ENCODE assay signal across 22 cellular contexts in the genomic region with DNA sequence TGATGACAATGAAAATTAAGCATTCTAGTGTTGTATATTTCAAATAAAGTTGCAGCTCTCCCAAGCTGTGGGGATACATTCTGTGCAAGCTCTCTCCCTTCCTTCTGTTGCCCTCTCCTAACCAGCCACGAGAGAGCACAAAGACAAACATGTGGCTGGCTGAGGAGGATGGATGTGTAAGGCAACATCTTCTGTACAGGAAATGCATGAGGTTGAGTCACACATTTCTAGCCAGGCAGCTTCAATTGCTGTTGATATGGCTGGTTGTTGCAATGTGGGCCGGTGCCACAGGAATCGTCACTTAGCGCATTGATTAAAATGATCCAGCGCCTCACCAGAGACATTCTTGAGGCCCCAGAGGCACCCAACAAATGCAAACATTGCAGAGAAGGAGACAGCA.
DNase-seq lines count a peak whose midpoint lies in the region; FAIRE-seq and TF ChIP-seq lines count a peak whose summit lies in the region.
"Had no signal": no experiment of that assay in that cellular context is flagged by ENCODE, and none has a peak within 500 bp of the region (broad histone marks: within the 10 kb centered on the region; RNA-seq: fewer than 3 reads in every experiment).

No MANE protein-coding gene starts in this region.

- peaks cover 12% of the 10 kb centered on the region for H3K4me1 Mint-ChIP-seq in astrocyte (ENCODE audit: low read depth, unreplicated experiment)
- peaks cover 7% of the 10 kb centered on the region for H3K4me1 Mint-ChIP-seq in nephron progenitor cell
- H3K4me1 Mint-ChIP-seq: CD8-positive, alpha-beta memory T cell had no signal

- no peaks in the 10 kb centered on the region for H3K27me3 ChIP-seq in astrocyte (ENCODE audit: insufficient read depth, low read length)
- H3K27me3 ChIP-seq: BLaER1 treated with 17β-estradiol and CSF1 and Interleukin-3, amounts not matched to agents 10 nM and 100 nM had no signal

- no peaks in the 10 kb centered on the region for H3K79me2 ChIP-seq in astrocyte (ENCODE audit: insufficient read depth, low read length)

- no peak overlapping the region for H3K4me2 ChIP-seq in astrocyte (ENCODE audit: low read length)
- H3K4me2 ChIP-seq: BLaER1 treated with 17β-estradiol and CSF1 and Interleukin-3, amounts not matched to agents 10 nM and 100 nM had no signal

- no peak overlapping the region for H2AFZ ChIP-seq in astrocyte (ENCODE audit: low read depth, low read length)

- no peaks in the 10 kb centered on the region for H3K36me3 Mint-ChIP-seq in astrocyte (ENCODE audit: low read depth, unreplicated experiment)
- no peaks in the 10 kb centered on the region for H3K36me3 Mint-ChIP-seq in nephron progenitor cell (ENCODE audit: low read depth)
- H3K36me3 Mint-ChIP-seq: CD8-positive, alpha-beta memory T cell had no signal

- H3K36me3 ChIP-seq in astrocyte (ENCODE audit: insufficient read depth, low read length) = no peaks in the 10 kb centered on the region
- H3K36me3 ChIP-seq: BLaER1 treated with 17β-estradiol and CSF1 and Interleukin-3, amounts not matched to agents 10 nM and 100 nM had no signal

- no peaks in the 10 kb centered on the region for H3K4me1 ChIP-seq in astrocyte (ENCODE audit: insufficient read depth, low read length)

- peaks cover 4% of the 10 kb centered on the region for H3K9me3 ChIP-seq in astrocyte (ENCODE audit: insufficient read depth, low read depth, low read length)

- H3K27me3 Mint-ChIP-seq in astrocyte (ENCODE audit: low read depth, unreplicated experiment) (peaks cover 8% of the 10 kb centered on the region), nephron progenitor cell (ENCODE audit: low read depth, poor library complexity) (peaks cover 10% of the 10 kb centered on the region)

- peak overlapping the region; percentile 23 for H3K27ac Mint-ChIP-seq in astrocyte (ENCODE audit: unreplicated experiment)
- no peak overlapping the region for H3K27ac Mint-ChIP-seq in nephron progenitor cell
- H3K27ac Mint-ChIP-seq: CD8-positive, alpha-beta memory T cell had no signal

- TF ChIP-seq CTCF in astrocyte (IDR thresholded peaks at IDR 0.05; ENCODE audit: insufficient read depth, low read depth, low read length) (no peak), fibroblast of pulmonary artery (IDR thresholded peaks at IDR 0.05; ENCODE audit: low read length, missing control alignments) (no peak), nephron progenitor cell (IDR thresholded peaks at IDR 0.05) (no peak)

- no peaks in the 10 kb centered on the region for H4K20me1 ChIP-seq in astrocyte (ENCODE audit: insufficient read depth, low read length)
- H4K20me1 ChIP-seq: BLaER1 treated with 17β-estradiol and CSF1 and Interleukin-3, amounts not matched to agents 10 nM and 100 nM had no signal

- no peak overlapping the region for H3K27ac ChIP-seq in astrocyte (ENCODE audit: low read depth, low read length)
- H3K27ac ChIP-seq: BLaER1 treated with 17β-estradiol and CSF1 and Interleukin-3, amounts not matched to agents 10 nM and 100 nM had no signal

- H3K4me3 ChIP-seq in astrocyte (ENCODE audit: insufficient read depth, low read depth, low read length) = no peak overlapping the region
- no peak overlapping the region for H3K4me3 ChIP-seq in fibroblast of pulmonary artery (replicated peaks; ENCODE audit: low read depth, low read length)
- H3K4me3 ChIP-seq: BLaER1 treated with 17β-estradiol and CSF1 and Interleukin-3, amounts not matched to agents 10 nM and 100 nM had no signal

- H3K9me3 Mint-ChIP-seq in astrocyte (ENCODE audit: unreplicated experiment) (peaks cover 5% of the 10 kb centered on the region), nephron progenitor cell (peaks cover 16% of the 10 kb centered on the region)

- H3K9ac ChIP-seq in astrocyte (ENCODE audit: low read length) = no peak overlapping the region
- H3K9ac ChIP-seq: BLaER1 treated with 17β-estradiol and CSF1 and Interleukin-3, amounts not matched to agents 10 nM and 100 nM had no signal

- no peak for FAIRE-seq in astrocyte (lab: Jason Lieb, UNC)
- FAIRE-seq: A204.1, RCC 7860 had no signal

- DNase-seq in A172 (ENCODE audit: low spot score) = peak; percentile 10
- peak; percentile 85 for DNase-seq in HT1080 (ENCODE audit: low read depth)
- no peak for DNase-seq in astrocyte (ENCODE audit: low read depth)
- peak; percentile 33 for DNase-seq in fibroblast of pulmonary artery (ENCODE audit: low read depth)
- DNase-seq in nephron progenitor cell = no peak
- DNase-seq in activated CD8-positive, alpha-beta memory T cell treated with anti-CD3 and anti-CD28 coated beads for 24 hours = no peak
- no peak for DNase-seq in NOMO-1 treated with dmso at 0.1 percent for 144 hours (lab: John Stamatoyannopoulos, UW; ENCODE audit: unreplicated experiment)
- DNase-seq in activated CD4-positive, alpha-beta T cell treated with anti-CD3 and anti-CD28 coated beads for 48 hours = no peak
- DNase-seq: CD8-positive, alpha-beta memory T cell; DMS79; H9; Karpas-422; NCI-H1105; NCI-H2081; NCI-H2171 treated with DMSO at 0.1 percent for 48 hours; NCI-H446 treated with DMSO at 0.1 percent for 48 hours; NCI-H69; SHP77 had no signal

- H3K4me3 Mint-ChIP-seq in astrocyte (ENCODE audit: unreplicated experiment) = peak overlapping the region; percentile 6
- H3K4me3 Mint-ChIP-seq in nephron progenitor cell = no peak overlapping the region
- H3K4me3 Mint-ChIP-seq: CD8-positive, alpha-beta memory T cell; H9; IgD-negative memory B cell had no signal

Comparison
In these comparisons a context has a peak if more than half of its experiments do, and no peak if none do; other contexts are left out.
1. DNase-seq: peak in A172 (single experiment), HT1080 (single experiment) and fibroblast of pulmonary artery (single experiment); none in astrocyte (single experiment), nephron progenitor cell (single experiment), activated CD8-positive, alpha-beta memory T cell treated with anti-CD3 and anti-CD28 coated beads for 24 hours (single experiment), NOMO-1 treated with dmso at 0.1 percent for 144 hours (single experiment) and activated CD4-positive, alpha-beta T cell treated with anti-CD3 and anti-CD28 coated beads for 48 hours (single experiment).